ENCODE assay signal across 1 cellular context in genomic region chr11:32385998-32386397, GRCh38.
TF ChIP-seq lines count a peak whose summit lies in the region.

No MANE protein-coding gene starts in this region.

TF ChIP-seq in SK-N-SH, 30 proteins besides CTCF, POLR2A, EP300 and RAD21 (continued from another document):
- TF ChIP-seq REST (IDR thresholded peaks at IDR 0.05; ENCODE audit: low read depth, low read length): no peak
- peak; percentile 32; the same call in 1 of the 2 replicates for TF ChIP-seq FOSL2 (IDR thresholded peaks at IDR 0.05; ENCODE audit: borderline replicate concordance, low read depth)
- peak; percentile 29; the same call in 1 of the 2 replicates for TF ChIP-seq TCF12 (IDR thresholded peaks at IDR 0.05)
